Comparison of ENCODE assay signal across 18 cellular contexts in the genomic region with DNA sequence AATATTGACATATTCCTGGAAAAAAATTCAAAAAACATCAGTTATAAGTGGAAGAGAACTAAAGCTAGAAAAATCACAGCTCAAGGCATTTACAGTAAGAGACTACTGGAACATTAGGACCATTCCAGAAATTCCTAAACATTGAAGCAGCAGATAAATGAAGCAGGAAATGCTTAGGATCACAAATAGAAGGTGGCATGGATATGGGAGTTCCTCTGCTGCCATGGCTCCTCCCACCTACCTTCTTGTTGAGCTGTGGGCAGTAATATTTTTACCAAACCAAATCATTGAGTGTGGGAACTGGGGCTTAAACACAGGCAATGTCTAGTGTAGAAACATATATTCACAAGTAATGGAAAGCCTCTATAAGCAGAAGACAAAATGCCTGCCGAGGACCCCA.
DNase-seq lines count a peak whose midpoint lies in the region; ATAC-seq and TF ChIP-seq lines count a peak whose summit lies in the region.
"Had no signal": no experiment of that assay in that cellular context is flagged by ENCODE, and none has a peak within 500 bp of the region (broad histone marks: within the 10 kb centered on the region; RNA-seq: fewer than 3 reads in every experiment).

No MANE protein-coding gene starts in this region.

- H2AFZ ChIP-seq in smooth muscle cell (ENCODE audit: low read depth), result no peak overlapping the region

- no peak for TF ChIP-seq POLR2A in esophagus muscularis mucosa (IDR thresholded peaks at IDR 0.05; ENCODE audit: low read depth)

- H3K9me3 ChIP-seq in smooth muscle cell (replicated peaks; ENCODE audit: low read depth) (no peaks in the 10 kb centered on the region), esophagus muscularis mucosa (no peaks in the 10 kb centered on the region)

- H3F3A ChIP-seq in smooth muscle cell (ENCODE audit: low read depth), result no peaks in the 10 kb centered on the region

- 0% methylated on average over 1 of the region's 1 CpG for WGBS in smooth muscle cell (ENCODE audit: low lambda C conversion rate)
- 36% methylated on average over 1 of the region's 1 CpG for WGBS in esophagus muscularis mucosa

- intact Hi-C loops in esophagus muscularis mucosa (cut with DNase I), result no loop called here

- H3K4me1 ChIP-seq in smooth muscle cell (ENCODE audit: low read depth) (no peaks in the 10 kb centered on the region), esophagus muscularis mucosa (no peaks in the 10 kb centered on the region)

- DNase-seq in HT1080 (ENCODE audit: low read depth) (peak; percentile 37), choroid plexus epithelial cell (ENCODE audit: low read depth) (peak; percentile 0), islet precursor cell (peak; percentile 62), smooth muscle cell (lab: John Stamatoyannopoulos, UW; ENCODE audit: unreplicated experiment) (no peak), esophagus muscularis mucosa (ENCODE audit: extremely low spot score) (no peak)
- DNase-seq: Calu3; CD4-positive, CD25-positive, alpha-beta regulatory T cell; DMS53; NCI-H1092; NCI-H146; NCI-H2081; NCI-H510A treated with DMSO at 0.1 percent for 48 hours; NCI-H82 had no signal

- no peak for TF ChIP-seq CTCF in choroid plexus epithelial cell (conservative IDR thresholded peaks at IDR 0.05; ENCODE audit: low read depth, low read length)
- no peak for TF ChIP-seq CTCF in smooth muscle cell (IDR thresholded peaks at IDR 0.05; ENCODE audit: borderline replicate concordance, insufficient read depth, poor library complexity, severe bottlenecking)
- no peak for TF ChIP-seq CTCF in esophagus muscularis mucosa (IDR thresholded peaks at IDR 0.05)

- H3K79me2 ChIP-seq in smooth muscle cell (ENCODE audit: low read depth), result no peaks in the 10 kb centered on the region

- no peaks in the 10 kb centered on the region for H3K36me3 ChIP-seq in smooth muscle cell (ENCODE audit: low read depth)
- no peaks in the 10 kb centered on the region for H3K36me3 ChIP-seq in esophagus muscularis mucosa

- no peak for ATAC-seq in HG02642 (IDR thresholded peaks at IDR 0.05; ENCODE audit: poor library complexity, unreplicated experiment)
- no peak for ATAC-seq in HG03095 (IDR thresholded peaks at IDR 0.05; ENCODE audit: unreplicated experiment)
- ATAC-seq: HCT116, HepG2 had no signal

- H3K27me3 ChIP-seq in smooth muscle cell (ENCODE audit: low read depth) (no peaks in the 10 kb centered on the region), esophagus muscularis mucosa (no peaks in the 10 kb centered on the region)

- H3K27ac ChIP-seq in smooth muscle cell (ENCODE audit: low read depth) (no peak overlapping the region), esophagus muscularis mucosa (replicated peaks in 1 of 4) (no peak overlapping the region)
- H3K27ac ChIP-seq: KMS-11 had no signal

- H3K4me3 ChIP-seq in choroid plexus epithelial cell (ENCODE audit: low read depth, low read length) (no peak overlapping the region), smooth muscle cell (no peak overlapping the region), esophagus muscularis mucosa (no peak overlapping the region)

- peak overlapping the region; percentile 51 for H3K4me2 ChIP-seq in smooth muscle cell
- H3K4me2 ChIP-seq: KMS-11 had no signal

- no peak overlapping the region for H3K9ac ChIP-seq in smooth muscle cell (ENCODE audit: low read depth)
- H3K9ac ChIP-seq: KMS-11 had no signal

- no peak for TF ChIP-seq EP300 in esophagus muscularis mucosa (IDR thresholded peaks at IDR 0.05)

- no peaks in the 10 kb centered on the region for H4K20me1 ChIP-seq in smooth muscle cell (ENCODE audit: low read depth)

Comparison
In these comparisons a context has a peak if more than half of its experiments do, and no peak if none do; other contexts are left out.
1. DNase-seq: peak in HT1080 (single experiment), choroid plexus epithelial cell (single experiment) and islet precursor cell (single experiment); none in smooth muscle cell (single experiment) and esophagus muscularis mucosa (single experiment).